1 cellular context compared by ENCODE assay signal in genomic region chr6:31919624-31920303, GRCh38.
TF ChIP-seq lines count a peak whose summit lies in the region.

No MANE protein-coding gene starts in this region.

TF ChIP-seq in K562, 482 proteins besides CTCF, POLR2A, EP300 and RAD21:
- peak; percentile 32; the same call in 1 of the 2 replicates for TF ChIP-seq ARID1B (IDR thresholded peaks at IDR 0.05)
- no peak for TF ChIP-seq BHLHE40 (IDR thresholded peaks at IDR 0.05; ENCODE audit: low read length)
- no peak for TF ChIP-seq SMAD4 (CRISPR knock-in tag; conservative IDR thresholded peaks at IDR 0.05)
- peak; percentile 46 for TF ChIP-seq PRDM10 (IDR thresholded peaks at IDR 0.05; ENCODE audit: partially characterized antibody)
- no peak for TF ChIP-seq MXI1 (IDR thresholded peaks at IDR 0.05; ENCODE audit: low read depth, low read length)
- TF ChIP-seq PCBP2 (IDR thresholded peaks at IDR 0.05; ENCODE audit: low read depth, low read length, poor library complexity, severe bottlenecking): no peak
- TF ChIP-seq ID3 (CRISPR knock-in tag; IDR thresholded peaks at IDR 0.05): no peak
- no peak for TF ChIP-seq ID3 (tag; IDR thresholded peaks at IDR 0.05)
- no peak for TF ChIP-seq TRIM28 (IDR thresholded peaks at IDR 0.05)
- TF ChIP-seq SIRT6 (IDR thresholded peaks at IDR 0.05; ENCODE audit: low read depth, low read length): no peak
- no peak for TF ChIP-seq EWSR1 (IDR thresholded peaks at IDR 0.05; ENCODE audit: borderline replicate concordance, low read depth, partially characterized antibody)
- TF ChIP-seq BMI1 (IDR thresholded peaks at IDR 0.05; ENCODE audit: low read length): no peak
- no peak for TF ChIP-seq HDAC2 (IDR thresholded peaks at IDR 0.05)
- TF ChIP-seq MAFG (tag; conservative IDR thresholded peaks at IDR 0.05): no peak
- TF ChIP-seq ZNF586 (CRISPR knock-in tag; conservative IDR thresholded peaks at IDR 0.05): no peak
- TF ChIP-seq CBFA2T2 (conservative IDR thresholded peaks at IDR 0.05): 0 out of 2 replicates have a peak, but pooled peaks have one; percentile 24
- peak; percentile 55 for TF ChIP-seq CBFA2T3 (IDR thresholded peaks at IDR 0.05)
- peak; percentile 21; the same call in 1 of the 2 replicates for TF ChIP-seq TCF3 (CRISPR knock-in tag; IDR thresholded peaks at IDR 0.05)
- 0 out of 4 replicates have a peak, but pooled peaks of 1 of the 2 experiments have one; percentile 15 for TF ChIP-seq NRF1 (conservative IDR thresholded peaks at IDR 0.05 in 1 of 2, IDR thresholded peaks at IDR 0.05 in 1 of 2)
- TF ChIP-seq PTBP1 (IDR thresholded peaks at IDR 0.05; ENCODE audit: low read depth, low read length): no peak
TF ChIP-seq in K562: peak in this region for 6.
